ENCODE assay signal across 1 cellular context in genomic region chr6:165653196-165653595, GRCh38.
TF ChIP-seq lines count a peak whose summit lies in the region.

No MANE protein-coding gene starts in this region.

TF ChIP-seq in endothelial cell of umbilical vein, 7 proteins besides CTCF, POLR2A, EP300 and RAD21:
- TF ChIP-seq FOS (IDR thresholded peaks at IDR 0.05; ENCODE audit: borderline replicate concordance, insufficient read depth, low read length) (peak; percentile 85), GATA2 (IDR thresholded peaks at IDR 0.05; ENCODE audit: insufficient read depth, insufficient read length, low read depth, low read length) (peak; percentile 24), EZH2 (IDR thresholded peaks at IDR 0.05; ENCODE audit: borderline replicate concordance, low read depth, low read length, severe bottlenecking) (no peak)
